25 cellular contexts compared by ENCODE assay signal in genomic region chr19:27635401-27635800, GRCh38.
"Had no signal": no experiment of that assay in that cellular context is flagged by ENCODE, and none has a peak within 500 bp of the region (broad histone marks: within the 10 kb centered on the region; RNA-seq: fewer than 3 reads in every experiment).

No MANE protein-coding gene starts in this region.

- H3K27ac ChIP-seq: colonic mucosa, epithelial cell of prostate, esophagus squamous epithelium, gastrocnemius medialis, heart right ventricle, left lung had no signal

- DNase-seq: colonic mucosa; cortex of kidney; effector CD8-positive, alpha-beta T cell; effector memory CD8-positive, alpha-beta T cell; endodermal cell; erythroblast; esophagus squamous epithelium; foreskin fibroblast; foreskin melanocyte; gastrocnemius medialis; glutamatergic neuron; head of caudate nucleus; heart right ventricle; hippocampal formation; left cardiac atrium; left lung; left ventricle myocardium superior; mammary epithelial cell; mesendoderm; midbrain had no signal

- H3K4me3 ChIP-seq: colonic mucosa, esophagus squamous epithelium, gastrocnemius medialis, heart right ventricle, left lung, lung had no signal

- H3K27me3 ChIP-seq: colonic mucosa, esophagus squamous epithelium, gastrocnemius medialis, heart right ventricle, left lung had no signal

- FAIRE-seq: endometrium, islet of Langerhans, keratinocyte had no signal

- H3K4me1 ChIP-seq: colonic mucosa, esophagus squamous epithelium, gastrocnemius medialis, left lung had no signal

- H3K36me3 ChIP-seq: colonic mucosa, esophagus squamous epithelium, gastrocnemius medialis, heart right ventricle, left lung had no signal
